In the genomic region with DNA sequence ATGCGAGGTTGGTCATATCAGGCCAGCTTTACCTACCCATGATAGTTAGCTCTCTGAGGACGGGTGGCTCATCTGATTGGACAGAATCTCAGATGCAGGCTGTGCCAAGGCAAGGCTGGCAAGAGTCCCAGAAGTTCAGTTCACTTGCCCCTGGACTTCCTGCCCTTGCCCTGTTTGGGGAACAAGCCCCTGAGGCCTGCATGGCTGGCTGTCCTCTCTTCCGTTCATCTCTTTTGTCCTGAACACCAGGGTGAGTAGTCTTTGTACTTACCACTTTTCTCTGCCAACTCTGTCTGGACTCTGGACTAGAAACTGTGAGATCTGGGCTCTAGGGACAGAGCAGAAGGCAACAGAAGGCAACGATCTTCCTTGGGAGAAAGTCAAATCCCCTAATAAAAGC, we compare ENCODE assay signal across 26 cellular contexts.
DNase-seq lines count a peak whose midpoint lies in the region; ATAC-seq and TF ChIP-seq lines count a peak whose summit lies in the region.
"Had no signal": no experiment of that assay in that cellular context is flagged by ENCODE, and none has a peak within 500 bp of the region (broad histone marks: within the 10 kb centered on the region; RNA-seq: fewer than 3 reads in every experiment).

No MANE protein-coding gene starts in this region.

- TF ChIP-seq CTCF in right lobe of liver (IDR thresholded peaks at IDR 0.05): no peak

- H3K9me3 ChIP-seq in right lobe of liver: no peaks in the 10 kb centered on the region
- H3K9me3 ChIP-seq: SK-N-SH had no signal

- H3K9me3 Mint-ChIP-seq in natural killer cell treated with Interleukin-12 subunit alpha and Interleukin-12 subunit beta and Interleukin-15 and Interleukin-18, amount 100 ng/mL, for 72 hours: no peaks in the 10 kb centered on the region
- H3K9me3 Mint-ChIP-seq: H9 had no signal

- TF ChIP-seq POLR2A in right lobe of liver (IDR thresholded peaks at IDR 0.05): no peak

- ATAC-seq in right lobe of liver (peak; percentile 64 to 94 (median 80)), GM18870 (IDR thresholded peaks at IDR 0.05; ENCODE audit: unreplicated experiment) (no peak), HG02678 (IDR thresholded peaks at IDR 0.05; ENCODE audit: unreplicated experiment) (no peak)
- no peak for ATAC-seq in natural killer cell treated with Interleukin-12 subunit alpha and Interleukin-12 subunit beta and Interleukin-15 and Interleukin-18, amount 100 ng/mL, for 72 hours
- ATAC-seq: GM23338 had no signal

- intact Hi-C loops in right lobe of liver (cut with DNase I): no loop called here

- no peaks in the 10 kb centered on the region for H3K36me3 ChIP-seq in right lobe of liver

- no peak overlapping the region for H3K4me3 ChIP-seq in right lobe of liver
- H3K4me3 ChIP-seq: GM23338, PC-9 had no signal

- WGBS in right lobe of liver (ENCODE audit: insufficient coverage, low coverage, low lambda C conversion rate, missing lambda C conversion rate): 32% methylated on average over 4 of the region's 4 CpGs

- no peaks in the 10 kb centered on the region for H3K27me3 ChIP-seq in right lobe of liver

- no peak overlapping the region for H3K27ac Mint-ChIP-seq in natural killer cell treated with Interleukin-12 subunit alpha and Interleukin-12 subunit beta and Interleukin-15 and Interleukin-18, amount 100 ng/mL, for 72 hours
- H3K27ac Mint-ChIP-seq: GM23338, H9 had no signal

- H3K4me3 Mint-ChIP-seq in natural killer cell treated with Interleukin-12 subunit alpha and Interleukin-12 subunit beta and Interleukin-15 and Interleukin-18, amount 100 ng/mL, for 72 hours: no peak overlapping the region
- H3K4me3 Mint-ChIP-seq: GM23338, H9 had no signal

- H3K27ac ChIP-seq in right lobe of liver: no peak overlapping the region
- H3K27ac ChIP-seq: PC-9, RWPE1 had no signal

- H3K36me3 Mint-ChIP-seq in natural killer cell treated with Interleukin-12 subunit alpha and Interleukin-12 subunit beta and Interleukin-15 and Interleukin-18, amount 100 ng/mL, for 72 hours: no peaks in the 10 kb centered on the region

- peaks cover 0 to 2% (median 0%) of the 10 kb centered on the region in 4 donors for H3K4me1 ChIP-seq in right lobe of liver

- peaks cover 2 to 8% of the 10 kb centered on the region in 2 donors for H3K27me3 Mint-ChIP-seq in natural killer cell treated with Interleukin-12 subunit alpha and Interleukin-12 subunit beta and Interleukin-15 and Interleukin-18, amount 100 ng/mL, for 72 hours

- no peaks in the 10 kb centered on the region for H3K4me1 Mint-ChIP-seq in natural killer cell treated with Interleukin-12 subunit alpha and Interleukin-12 subunit beta and Interleukin-15 and Interleukin-18, amount 100 ng/mL, for 72 hours (ENCODE audit: low read depth in 2 of 2)

- DNase-seq in NCI-H1105 (lab: John Stamatoyannopoulos, UW) (peak; percentile 2), NCI-H1105 treated with DMSO at 0.1 percent for 48 hours (lab: John Stamatoyannopoulos, UW) (no peak), Ammon's horn (ENCODE audit: low spot score) (peak; percentile 21), RPMI8226 (peak; percentile 54), right lobe of liver (peak; percentile 26 to 72 (median 71))
- DNase-seq in natural killer cell treated with Interleukin-12 subunit alpha and Interleukin-12 subunit beta and Interleukin-15 and Interleukin-18, amount 100 ng/mL, for 72 hours (ENCODE audit: low spot score): no peak
- DNase-seq: 8988T; ACHN; Calu3; H9; NCI-H1092; NCI-H1436 treated with DMSO at 0.1 percent for 48 hours; NCI-H187 treated with DMSO at 0.1 percent for 48 hours; NCI-H2171 treated with DMSO at 0.1 percent for 48 hours; NCI-H345; NCI-H524; NCI-H82; NK-92 treated with Interleukin-12 subunit alpha and Interleukin-12 subunit beta, amount 100 ng/mL, for 24 hours; PC-9; SIG-M5; SK-N-SH; SW 1271 had no signal

Comparison
In these comparisons a context has a peak if more than half of its experiments do, and no peak if none do; other contexts are left out.
1. DNase-seq: peak in NCI-H1105 (single experiment), Ammon's horn (single experiment), RPMI8226 (single experiment) and right lobe of liver (3 of 3); none in NCI-H1105 treated with DMSO at 0.1 percent for 48 hours (single experiment) and natural killer cell treated with Interleukin-12 subunit alpha and Interleukin-12 subunit beta and Interleukin-15 and Interleukin-18, amount 100 ng/mL, for 72 hours (single experiment).
2. ATAC-seq: peak in right lobe of liver (4 of 4); none in GM18870 (single experiment), HG02678 (single experiment) and natural killer cell treated with Interleukin-12 subunit alpha and Interleukin-12 subunit beta and Interleukin-15 and Interleukin-18, amount 100 ng/mL, for 72 hours (0 of 2).